9 cellular contexts compared by ENCODE assay signal in genomic region chr2:66435549-66435875, GRCh38. TPM values are rescaled to one million over a fixed set of nuclear protein-coding genes. Genes with fewer than 3 reads are reported as not detected.
DNase-seq lines count a peak whose midpoint lies in the region; TF ChIP-seq lines count a peak whose summit lies in the region.
"Had no signal": no experiment of that assay in that cellular context is flagged by ENCODE, and none has a peak within 500 bp of the region (broad histone marks: within the 10 kb centered on the region; RNA-seq: fewer than 3 reads in every experiment).

No MANE protein-coding gene starts in this region.

- intact Hi-C loops in mammary epithelial cell (cut with micrococcal nuclease) (loop anchor here (1.0 to 2.0 kb wide), 4 partner anchors 59 to 1405 kb away; no protein-coding TSS in a partner anchor), uterus (cut with DNase I; ENCODE audit: low total_unique reads) (loop anchor here (2.0 to 10.0 kb wide), 2 partner anchors 141 to 1209 kb away; no protein-coding TSS in a partner anchor)

- H3K4me3 ChIP-seq in mammary epithelial cell (replicated peaks in 1 of 3; ENCODE audit: insufficient read depth in 1 of 3, low read depth in 2 of 3, low read length in 3 of 3) (peak overlapping the region; percentile 90 to 97 (median 97)), mesenchymal stem cell (ENCODE audit: insufficient read depth in 1 of 2, low read depth in 1 of 2, low read length in 2 of 2) (peak overlapping the region; percentile 48 to 85), uterus (peak overlapping the region; percentile 80 to 97)

- no peak overlapping the region for H2AK5ac ChIP-seq in mesenchymal stem cell (ENCODE audit: low read length, severe bottlenecking)

- no peak for TF ChIP-seq CTCF in mammary epithelial cell (conservative IDR thresholded peaks at IDR 0.05 in 1 of 2, IDR thresholded peaks at IDR 0.05 in 1 of 2; ENCODE audit: extremely low read depth in 1 of 2, insufficient read depth in 1 of 2, low read depth in 1 of 2, low read length in 2 of 2)
- TF ChIP-seq CTCF in uterus (IDR thresholded peaks at IDR 0.05), result no peak

- H3K9me3 Mint-ChIP-seq in activated naive CD4-positive, alpha-beta T cell treated with anti-CD3 and anti-CD28 coated beads, Interleukin-2, amount 50 U/mL, for 24 hours, result no peaks in the 10 kb centered on the region

- H3K36me3 Mint-ChIP-seq in activated naive CD4-positive, alpha-beta T cell treated with anti-CD3 and anti-CD28 coated beads, Interleukin-2, amount 50 U/mL, for 24 hours, result no peaks in the 10 kb centered on the region

- H3K27ac ChIP-seq in mammary epithelial cell (ENCODE audit: insufficient read depth, low read depth, low read length) (peak overlapping the region; percentile 62), mesenchymal stem cell (ENCODE audit: low read length, poor library complexity, severe bottlenecking) (no peak overlapping the region), uterus (peak overlapping the region; percentile 96 to 100)

- in situ Hi-C loops in mammary epithelial cell (cut with MboI; ENCODE audit: low sequenced_read_pairs in 2 of 2), result loop anchor here (10.0 to 25.0 kb wide), 8 partner anchors 59 to 1602 kb away; no protein-coding TSS in a partner anchor

- no peak overlapping the region for H2BK12ac ChIP-seq in mesenchymal stem cell (ENCODE audit: low read length in 2 of 2)

- dilution Hi-C loops in mammary epithelial cell (cut with HindIII; ENCODE audit: low sequenced_read_pairs), result loop anchor here (25.0 kb wide), 1 partner anchor 777 kb away; no protein-coding TSS in a partner anchor

- H3K27ac Mint-ChIP-seq in activated naive CD4-positive, alpha-beta T cell treated with anti-CD3 and anti-CD28 coated beads, Interleukin-2, amount 50 U/mL, for 24 hours, result peak overlapping the region; percentile 8

- H3K4me2 ChIP-seq in mammary epithelial cell (ENCODE audit: insufficient read depth, low read depth, low read length), result peak overlapping the region; percentile 98
- peak overlapping the region; percentile 85 for H3K4me2 ChIP-seq in mesenchymal stem cell (ENCODE audit: low read length, poor library complexity, severe bottlenecking)

- no peak overlapping the region for H2BK5ac ChIP-seq in mesenchymal stem cell (ENCODE audit: low read depth, low read length, poor library complexity, severe bottlenecking)

- 0% methylated on average over 15 of the region's 15 CpGs for WGBS in mammary epithelial cell (ENCODE audit: low coverage, missing lambda C conversion rate)
- WGBS in mesenchymal stem cell, result 0% methylated on average over 15 of the region's 15 CpGs

- H3K4me1 Mint-ChIP-seq in activated naive CD4-positive, alpha-beta T cell treated with anti-CD3 and anti-CD28 coated beads, Interleukin-2, amount 50 U/mL, for 24 hours, result peaks cover 31% of the 10 kb centered on the region

- no peaks in the 10 kb centered on the region for H3K36me3 ChIP-seq in mammary epithelial cell (ENCODE audit: insufficient read depth, low read length)
- no peaks in the 10 kb centered on the region for H3K36me3 ChIP-seq in mesenchymal stem cell (ENCODE audit: control insufficient read depth in 1 of 2, insufficient read depth in 2 of 2, low read depth in 1 of 2, low read length in 2 of 2)
- no peaks in the 10 kb centered on the region for H3K36me3 ChIP-seq in uterus

- peak overlapping the region; percentile 81 for H3K4me3 Mint-ChIP-seq in activated naive CD4-positive, alpha-beta T cell treated with anti-CD3 and anti-CD28 coated beads, Interleukin-2, amount 50 U/mL, for 24 hours

- H3K9me3 ChIP-seq in mammary epithelial cell (replicated peaks; ENCODE audit: insufficient read depth, low read length) (no peaks in the 10 kb centered on the region), mesenchymal stem cell (ENCODE audit: control insufficient read depth, low read length) (no peaks in the 10 kb centered on the region), uterus (no peaks in the 10 kb centered on the region)

- no TSS peak for BruUV-seq in mammary epithelial cell (replicated peaks; lab: Mats Ljungman, UMichigan)

- TF ChIP-seq POLR2A in uterus (IDR thresholded peaks at IDR 0.05), result no peak

- no peak overlapping the region for H4K91ac ChIP-seq in mesenchymal stem cell (ENCODE audit: low read length)

- peaks cover 67% of the 10 kb centered on the region for H3K27me3 Mint-ChIP-seq in activated naive CD4-positive, alpha-beta T cell treated with anti-CD3 and anti-CD28 coated beads, Interleukin-2, amount 50 U/mL, for 24 hours

- CTCF ChIA-PET in mammary epithelial cell (lab: Charles Lee; ENCODE audit: low non-redundant PET), result interaction anchor here (0.6 kb wide), 2 partner anchors 151 to 1028 kb away, joined by 11 to 23 read pairs; no protein-coding TSS in a partner anchor

- H3K27me3 ChIP-seq in mammary epithelial cell (ENCODE audit: insufficient read depth, low read length) (no peaks in the 10 kb centered on the region), mesenchymal stem cell (ENCODE audit: control insufficient read depth in 1 of 2, insufficient read depth in 1 of 2, low read length in 2 of 2) (peaks cover 0 to 12% of the 10 kb centered on the region in 2 experiments), uterus (no peaks in the 10 kb centered on the region)

- no peaks in the 10 kb centered on the region for H4K20me1 ChIP-seq in mammary epithelial cell (ENCODE audit: insufficient read depth, low read length)

- H3K4me1 ChIP-seq in mammary epithelial cell (ENCODE audit: insufficient read depth, low read length) (peaks cover 11% of the 10 kb centered on the region), mesenchymal stem cell (ENCODE audit: control insufficient read depth, insufficient read depth, low read depth, low read length) (peaks cover 12% of the 10 kb centered on the region), uterus (no peaks in the 10 kb centered on the region)

- H3K14ac ChIP-seq in mesenchymal stem cell (ENCODE audit: low read length in 2 of 2), result no peak overlapping the region

- no peak overlapping the region for H2BK15ac ChIP-seq in mesenchymal stem cell (ENCODE audit: low read depth, poor library complexity, severe bottlenecking)

- H3K9ac ChIP-seq in mammary epithelial cell (ENCODE audit: insufficient read depth, low read length), result peak overlapping the region; percentile 70
- H3K9ac ChIP-seq in mesenchymal stem cell (ENCODE audit: low read length), result peak overlapping the region; percentile 99

- H4K8ac ChIP-seq in mesenchymal stem cell (ENCODE audit: low read length), result no peak overlapping the region

- H3K79me1 ChIP-seq in mesenchymal stem cell (replicated peaks; ENCODE audit: low read length, poor library complexity, severe bottlenecking), result peaks cover 2% of the 10 kb centered on the region

- H3K18ac ChIP-seq in mesenchymal stem cell (ENCODE audit: low read depth in 1 of 2, low read length in 2 of 2), result peak overlapping the region in 1 of 2 experiments; percentile 78

- H3K79me2 ChIP-seq in mammary epithelial cell (ENCODE audit: insufficient read depth, low read length), result peaks cover 8% of the 10 kb centered on the region

- H2AFZ ChIP-seq in mammary epithelial cell (ENCODE audit: low read depth, low read length), result peak overlapping the region; percentile 97
- H2AFZ ChIP-seq in mesenchymal stem cell (ENCODE audit: low read depth, low read length), result no peak overlapping the region

- no peak overlapping the region for H3K23ac ChIP-seq in mesenchymal stem cell (ENCODE audit: low read length in 2 of 2)

- no peak overlapping the region for H3K4ac ChIP-seq in mesenchymal stem cell (ENCODE audit: low read depth in 1 of 2, low read length in 2 of 2)

- peak overlapping the region; percentile 42 for H2BK120ac ChIP-seq in mesenchymal stem cell (ENCODE audit: low read depth, low read length)

- no peak for DNase-seq in activated naive CD4-positive, alpha-beta T cell treated with Interleukin-2 at 50 U/mL for 16 hours
- DNase-seq in mammary epithelial cell (no peak), mesenchymal stem cell (no peak), uterus (no peak), dedifferentiated amniotic fluid mesenchymal stem cell (ENCODE audit: extremely low spot score) (no peak), kidney glomerular epithelial cell (lab: John Stamatoyannopoulos, UW) (no peak), NCI-H774 (lab: John Stamatoyannopoulos, UW) (no peak)

RNA-seq across cellular contexts. Expression of gene MEIS1, which starts 0.6 kb away (rescaled TPM):
- total RNA-seq in mammary epithelial cell (1 to 10 TPM; 4.3 to 4.4 TPM), uterus (100 to 1,000 TPM; 110 to 418 (median 233) TPM)
- 2.0 TPM for polyA plus RNA-seq in mammary epithelial cell
- 8.0 TPM for polyA minus RNA-seq in mammary epithelial cell
- 24.4 TPM for polyA plus RNA-seq in mesenchymal stem cell (2013, experiment 1 of 2)
- 23.5 TPM for polyA plus RNA-seq in mesenchymal stem cell (2013, experiment 2 of 2)
- total RNA-seq: T-helper 2 cell treated with Interferon-gamma antibody and Interleukin-4, amounts not matched to agents 100 ng/mL and 5 ng/mL, for 36 hours had no signal

Comparison
In these comparisons a context has a peak if more than half of its experiments do, and no peak if none do; other contexts are left out.
1. RNA of gene MEIS1, which starts 0.6 kb away (total RNA-seq): 110 to 418 TPM in uterus; 4.3 to 4.4 TPM in mammary epithelial cell; every median in the first group is over 10 times any median in the second.
2. Peak in every context shown above with its lines, with median percentiles within 50 percentile points of each other: H3K4me3 ChIP-seq.